ENCODE assay signal across 10 cellular contexts in the genomic region with DNA sequence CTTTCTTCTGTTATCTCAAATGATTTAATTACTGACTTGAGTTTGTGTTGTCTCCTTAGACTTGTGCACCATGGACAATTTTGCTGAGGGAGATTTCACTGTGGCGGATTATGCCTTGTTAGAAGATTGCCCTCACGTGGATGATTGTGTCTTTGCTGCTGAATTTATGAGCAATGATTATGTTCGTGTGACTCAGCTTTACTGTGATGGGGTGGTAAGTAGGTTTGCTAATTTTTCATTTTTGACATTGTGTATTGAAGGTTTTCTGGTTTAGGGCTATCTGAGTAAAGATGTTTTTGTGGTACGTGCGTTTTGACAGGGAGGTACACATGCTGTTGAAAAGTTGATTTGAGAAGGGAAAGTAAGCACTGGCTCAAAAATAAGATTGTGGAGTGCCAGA. TPM values are rescaled to one million over a fixed set of nuclear protein-coding genes. Genes with fewer than 3 reads are reported as not detected.
DNase-seq lines count a peak whose midpoint lies in the region; ATAC-seq and TF ChIP-seq lines count a peak whose summit lies in the region.
"Had no signal": no experiment of that assay in that cellular context is flagged by ENCODE, and none has a peak within 500 bp of the region (broad histone marks: within the 10 kb centered on the region; RNA-seq: fewer than 3 reads in every experiment).

No MANE protein-coding gene starts in this region.

- peaks cover 25 to 28% of the 10 kb centered on the region in 2 donors for H3K4me1 ChIP-seq in gastrocnemius medialis

- in situ Hi-C loops in gastrocnemius medialis (cut with MboI; ENCODE audit: low sequenced_read_pairs in 4 of 4) = no loop called here

- no peak overlapping the region for H3K4me3 ChIP-seq in gastrocnemius medialis
- H3K4me3 ChIP-seq: BLaER1 treated with 17β-estradiol and CSF1 and Interleukin-3, amounts not matched to agents 10 nM and 100 nM; ovary had no signal

- DNase-seq in NCI-H2081 (lab: John Stamatoyannopoulos, UW) = peak; percentile 27 to 49
- no peak for DNase-seq in NCI-H2081 treated with DMSO at 0.1 percent for 48 hours (lab: John Stamatoyannopoulos, UW)
- peak; percentile 75 for DNase-seq in OCI-M1 (lab: John Stamatoyannopoulos, UW)
- peak; percentile 3 to 16 for DNase-seq in gastrocnemius medialis
- DNase-seq in HPDE6-E6E7 (ENCODE audit: extremely low spot score) = no peak
- no peak for DNase-seq in NK-92 (lab: John Stamatoyannopoulos, UW; ENCODE audit: unreplicated experiment)
- DNase-seq: ovary had no signal

- ATAC-seq in esophagus mucosa (peak; percentile 37), gastrocnemius medialis (peak; percentile 66 to 84), GM19463 (IDR thresholded peaks at IDR 0.05; ENCODE audit: unreplicated experiment) (no peak)

- intact Hi-C loops in gastrocnemius medialis (cut with DNase I; ENCODE audit: low total_unique reads) = loop anchor here (10.0 kb wide), 1 partner anchor 122 kb away; a partner anchor contains a TSS

- peaks cover 0 to 5% of the 10 kb centered on the region in 2 donors for H3K36me3 ChIP-seq in gastrocnemius medialis
- H3K36me3 ChIP-seq: ovary had no signal

- H3K27ac ChIP-seq in gastrocnemius medialis = peak overlapping the region; percentile 59 to 68 (median 64)
- H3K27ac ChIP-seq: ovary had no signal

- TF ChIP-seq CTCF in gastrocnemius medialis (IDR thresholded peaks at IDR 0.05 in 4 of 5, conservative IDR thresholded peaks at IDR 0.05 in 1 of 5) = peak in 1 of 5 experiments; percentile 42

- TF ChIP-seq POLR2A in gastrocnemius medialis (IDR thresholded peaks at IDR 0.05) = no peak

- H3K27me3 ChIP-seq in gastrocnemius medialis = no peaks in the 10 kb centered on the region
- H3K27me3 ChIP-seq: BLaER1 treated with 17β-estradiol and CSF1 and Interleukin-3, amounts not matched to agents 10 nM and 100 nM; ovary had no signal

- H3K9me3 ChIP-seq in gastrocnemius medialis = no peaks in the 10 kb centered on the region
- H3K9me3 ChIP-seq: ovary had no signal

RNA-seq across cellular contexts. Expression of a gene that starts 14.1 kb away (rescaled TPM):
- total RNA-seq in esophagus mucosa (39.8 TPM), gastrocnemius medialis (10 to 100 TPM; 39.5 to 71.6 (median 44.1) TPM)

RNA-seq across cellular contexts. Expression of a gene that starts 14.3 kb away (rescaled TPM):
- total RNA-seq in esophagus mucosa (16.6 TPM), gastrocnemius medialis (10 to 100 TPM; 21.8 to 31.8 (median 25.5) TPM)

Comparison
In these comparisons a context has a peak if more than half of its experiments do, and no peak if none do; other contexts are left out.
1. DNase-seq: peak in NCI-H2081 (2 of 2), OCI-M1 (single experiment) and gastrocnemius medialis (2 of 2); none in NCI-H2081 treated with DMSO at 0.1 percent for 48 hours (single experiment), HPDE6-E6E7 (single experiment) and NK-92 (single experiment).